In the genomic region with DNA sequence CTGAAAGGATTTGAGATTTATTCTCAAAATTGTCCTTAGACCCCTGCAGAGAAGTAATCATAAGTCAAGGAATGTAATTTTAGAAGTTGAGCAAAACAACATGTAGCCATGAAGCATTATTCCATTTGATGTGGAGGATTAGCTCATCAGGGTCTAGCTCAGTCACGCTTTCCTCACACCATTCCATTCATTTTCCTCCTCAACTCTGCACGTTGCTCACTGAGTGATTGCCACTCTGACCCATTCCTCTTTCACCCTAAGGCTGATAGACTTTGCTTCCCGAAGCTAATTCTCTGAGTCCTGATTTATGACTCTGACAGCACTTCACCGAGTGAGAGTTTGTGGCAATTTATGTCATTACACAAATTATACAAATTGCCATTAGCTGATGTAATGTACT, we compare ENCODE assay signal across 25 cellular contexts.
A peak's percentile ranks its signal among the peaks of the same experiment; 100 is the strongest.
DNase-seq lines count a peak whose midpoint lies in the region; ATAC-seq, FAIRE-seq and TF ChIP-seq lines count a peak whose summit lies in the region.
"Had no signal": no experiment of that assay in that cellular context is flagged by ENCODE, and none has a peak within 500 bp of the region (broad histone marks: within the 10 kb centered on the region; RNA-seq: fewer than 3 reads in every experiment).

No MANE protein-coding gene starts in this region.

- H3K79me2 ChIP-seq in H9 (ENCODE audit: insufficient read depth, low read length) (no peaks in the 10 kb centered on the region), astrocyte (ENCODE audit: insufficient read depth, low read length) (no peaks in the 10 kb centered on the region), keratinocyte (ENCODE audit: control insufficient read depth, insufficient read depth, low read length) (no peaks in the 10 kb centered on the region)

- H2BK120ac ChIP-seq in H9 (ENCODE audit: low read depth, low read length, poor library complexity, severe bottlenecking): no peak overlapping the region

- H2AK5ac ChIP-seq in H9 (ENCODE audit: insufficient read length, low read length): no peak overlapping the region

- no peak overlapping the region for H3T11ph ChIP-seq in H9 (ENCODE audit: low read length)

- no peak for ATAC-seq in GM18907 (IDR thresholded peaks at IDR 0.05; ENCODE audit: unreplicated experiment)
- no peak for ATAC-seq in HG03175 (IDR thresholded peaks at IDR 0.05; ENCODE audit: unreplicated experiment)
- ATAC-seq: activated CD4-positive, CD25-positive, alpha-beta regulatory T cell treated with anti-CD3 and anti-CD28 coated beads, Interleukin-2, amount 50 U/mL, for 24 hours; Panc1; T-cell had no signal

- no peak overlapping the region for H2AFZ ChIP-seq in H9 (ENCODE audit: low read length)
- no peak overlapping the region for H2AFZ ChIP-seq in astrocyte (ENCODE audit: low read depth, low read length)
- no peak overlapping the region for H2AFZ ChIP-seq in keratinocyte (ENCODE audit: control insufficient read depth, low read length)

- TF ChIP-seq CTCF in H9 (conservative IDR thresholded peaks at IDR 0.05) (no peak), astrocyte (IDR thresholded peaks at IDR 0.05; ENCODE audit: insufficient read depth, low read depth, low read length) (no peak), keratinocyte (optimal IDR thresholded peaks at IDR 0.05 in 1 of 3, IDR thresholded peaks at IDR 0.05 in 1 of 3, conservative IDR thresholded peaks at IDR 0.05 in 1 of 3; ENCODE audit: extremely low read depth in 1 of 3, insufficient read depth in 2 of 3, low read length in 3 of 3) (no peak), Peyer's patch (IDR thresholded peaks at IDR 0.05) (no peak)

- H3K27ac ChIP-seq in H9 (ENCODE audit: insufficient read length, low read depth, low read length) (no peak overlapping the region), astrocyte (ENCODE audit: low read depth, low read length) (no peak overlapping the region), keratinocyte (ENCODE audit: control insufficient read depth, insufficient read depth, low read length) (no peak overlapping the region), Peyer's patch (no peak overlapping the region)
- H3K27ac ChIP-seq: ascending aorta, C4-2B, dorsolateral prefrontal cortex had no signal

- H3K27ac Mint-ChIP-seq in H9 (no peak overlapping the region), astrocyte (ENCODE audit: unreplicated experiment) (peak overlapping the region; percentile 56)
- H3K27ac Mint-ChIP-seq: activated CD4-positive, alpha-beta memory T cell treated with anti-CD3 and anti-CD28 coated beads, Interleukin-2, amount 10 ng/mL, durations not matched to agents 7 days and 5 days; activated naive CD8-positive, alpha-beta T cell; activated T-helper 2 cell treated with anti-CD3 and anti-CD28 coated beads, Interferon-gamma antibody, Interleukin-2, Interleukin-4, amounts not matched to agents 10 μg/mL and 5 μg/mL and 100 μg/mL, durations not matched to agents 14 hours and 24 hours and 36 hours; IgD-negative memory B cell; T-cell had no signal

- H3K14ac ChIP-seq in H9 (ENCODE audit: insufficient read depth, low read length): no peak overlapping the region

- H3K4me1 Mint-ChIP-seq in H9 (no peaks in the 10 kb centered on the region), astrocyte (ENCODE audit: low read depth, unreplicated experiment) (peaks cover 6% of the 10 kb centered on the region)
- H3K4me1 Mint-ChIP-seq: activated CD4-positive, alpha-beta memory T cell treated with anti-CD3 and anti-CD28 coated beads, Interleukin-2, amount 10 ng/mL, durations not matched to agents 7 days and 5 days; IgD-negative memory B cell; T-cell had no signal

- no peaks in the 10 kb centered on the region for H3K4me1 ChIP-seq in H9 (ENCODE audit: insufficient read depth, low read length)
- H3K4me1 ChIP-seq in astrocyte (ENCODE audit: insufficient read depth, low read length): no peaks in the 10 kb centered on the region
- peaks cover 4% of the 10 kb centered on the region for H3K4me1 ChIP-seq in keratinocyte (ENCODE audit: control insufficient read depth, extremely low read depth, insufficient read depth, low read length)
- H3K4me1 ChIP-seq in Peyer's patch: no peaks in the 10 kb centered on the region
- H3K4me1 ChIP-seq: ascending aorta had no signal

- no peak overlapping the region for H3K4ac ChIP-seq in H9 (ENCODE audit: low read depth, low read length)

- H4K8ac ChIP-seq in H9 (replicated peaks; ENCODE audit: insufficient read length, low read depth, low read length): no peak overlapping the region

- H3K36me3 Mint-ChIP-seq in H9 (ENCODE audit: insufficient read depth in 1 of 3, low read depth in 3 of 3) (no peaks in the 10 kb centered on the region), astrocyte (ENCODE audit: low read depth, unreplicated experiment) (no peaks in the 10 kb centered on the region)
- H3K36me3 Mint-ChIP-seq: activated naive CD8-positive, alpha-beta T cell; T-cell had no signal

- DNase-seq in AG08395 (ENCODE audit: low spot score) (peak; percentile 12), H9 (no peak), astrocyte (ENCODE audit: low read depth) (peak; percentile 68), keratinocyte (ENCODE audit: low read depth, low spot score) (no peak), Peyer's patch (no peak)
- DNase-seq: activated CD4-positive, alpha-beta memory T cell treated with anti-CD3 and anti-CD28 coated beads, Interleukin-2, amount 10 ng/mL, durations not matched to agents 7 days and 5 days; dorsolateral prefrontal cortex; head of caudate nucleus; mammary epithelial cell; NCI-H1694; NCI-H345; SIG-M5; small intestine; stimulated activated CD4-positive, alpha-beta T cell treated with anti-CD3 and anti-CD28 coated beads, Interleukin-1b, Interleukin-23, amount 100 ng/mL, for 48 hours; substantia nigra; T-cell had no signal

- H3K23ac ChIP-seq in H9 (ENCODE audit: insufficient read length, low read depth, low read length): no peak overlapping the region

- H3K36me3 ChIP-seq in astrocyte (ENCODE audit: insufficient read depth, low read length) (no peaks in the 10 kb centered on the region), keratinocyte (ENCODE audit: control insufficient read depth in 2 of 2, extremely low read depth in 1 of 2, insufficient read depth in 2 of 2, low read length in 2 of 2) (no peaks in the 10 kb centered on the region), Peyer's patch (no peaks in the 10 kb centered on the region)
- H3K36me3 ChIP-seq: ascending aorta had no signal

- H3K23me2 ChIP-seq in H9 (ENCODE audit: insufficient read length, low read depth, low read length, poor library complexity, severe bottlenecking): no peaks in the 10 kb centered on the region

- H3K27me3 ChIP-seq in H9 (ENCODE audit: insufficient read depth, low read length) (no peaks in the 10 kb centered on the region), astrocyte (ENCODE audit: insufficient read depth, low read length) (no peaks in the 10 kb centered on the region), keratinocyte (ENCODE audit: control insufficient read depth, extremely low read depth, insufficient read depth, low read length) (no peaks in the 10 kb centered on the region), Peyer's patch (no peaks in the 10 kb centered on the region)
- H3K27me3 ChIP-seq: ascending aorta, dorsolateral prefrontal cortex had no signal

- H3K18ac ChIP-seq in H9 (ENCODE audit: insufficient read length, low read depth, low read length): peak overlapping the region; percentile 50

- dilution Hi-C loops in keratinocyte (cut with MboI; ENCODE audit: extremely low pct_ligation_motif_present, low sequenced_read_pairs): no loop called here

- no peak overlapping the region for H3K9ac ChIP-seq in H9 (ENCODE audit: extremely low read depth, insufficient read length, low read length)
- no peak overlapping the region for H3K9ac ChIP-seq in astrocyte (ENCODE audit: low read length)
- H3K9ac ChIP-seq in keratinocyte (ENCODE audit: control insufficient read depth, extremely low read depth, insufficient read depth, low read length): no peak overlapping the region

- H2BK15ac ChIP-seq in H9 (ENCODE audit: low read depth, low read length): no peak overlapping the region

- H3K27me3 Mint-ChIP-seq in H9 (ENCODE audit: low read depth): no peaks in the 10 kb centered on the region
- no peaks in the 10 kb centered on the region for H3K27me3 Mint-ChIP-seq in astrocyte (ENCODE audit: low read depth, unreplicated experiment)
- H3K27me3 Mint-ChIP-seq: activated CD4-positive, alpha-beta memory T cell treated with anti-CD3 and anti-CD28 coated beads, Interleukin-2, amount 10 ng/mL, durations not matched to agents 7 days and 5 days; activated naive CD8-positive, alpha-beta T cell; IgD-negative memory B cell; T-cell had no signal

- H3K9me3 ChIP-seq in H9 (ENCODE audit: control insufficient read depth, low read depth, low read length) (no peaks in the 10 kb centered on the region), astrocyte (ENCODE audit: insufficient read depth, low read depth, low read length) (no peaks in the 10 kb centered on the region), keratinocyte (ENCODE audit: control insufficient read depth, low read depth, low read length) (no peaks in the 10 kb centered on the region), Peyer's patch (no peaks in the 10 kb centered on the region)
- H3K9me3 ChIP-seq: ascending aorta had no signal

- H3K4me3 Mint-ChIP-seq in H9 (no peak overlapping the region), astrocyte (ENCODE audit: unreplicated experiment) (no peak overlapping the region)
- H3K4me3 Mint-ChIP-seq: activated CD4-positive, alpha-beta memory T cell treated with anti-CD3 and anti-CD28 coated beads, Interleukin-2, amount 10 ng/mL, durations not matched to agents 7 days and 5 days; activated naive CD8-positive, alpha-beta T cell; IgD-negative memory B cell; T-cell had no signal

- H3K4me3 ChIP-seq in astrocyte (ENCODE audit: insufficient read depth, low read depth, low read length): no peak overlapping the region
- no peak overlapping the region for H3K4me3 ChIP-seq in keratinocyte (ENCODE audit: control insufficient read depth in 2 of 3, extremely low read depth in 1 of 3, insufficient read depth in 2 of 3, low read depth in 1 of 3, low read length in 3 of 3)
- no peak overlapping the region for H3K4me3 ChIP-seq in Peyer's patch
- H3K4me3 ChIP-seq: ascending aorta, dorsolateral prefrontal cortex had no signal

- H4K20me1 ChIP-seq in H9 (ENCODE audit: control insufficient read depth, insufficient read depth, insufficient read length) (no peaks in the 10 kb centered on the region), astrocyte (ENCODE audit: insufficient read depth, low read length) (no peaks in the 10 kb centered on the region), keratinocyte (ENCODE audit: control insufficient read depth, extremely low read depth, insufficient read depth, low read length) (no peaks in the 10 kb centered on the region)

- no peaks in the 10 kb centered on the region for H3K9me1 ChIP-seq in keratinocyte (ENCODE audit: control insufficient read depth, extremely low read depth, insufficient read depth, low read length)

- no peak overlapping the region for H4K5ac ChIP-seq in H9 (ENCODE audit: insufficient read length, low read depth, low read length)

- no peak overlapping the region for H2BK5ac ChIP-seq in H9 (ENCODE audit: insufficient read length, low read length)

- FAIRE-seq in astrocyte (lab: Jason Lieb, UNC) (peak; percentile 73), keratinocyte (lab: Jason Lieb, UNC) (peak; percentile 71)
- FAIRE-seq: small intestine had no signal

- H2BK12ac ChIP-seq in H9 (ENCODE audit: insufficient read length, low read depth, low read length): no peak overlapping the region

- no peak for TF ChIP-seq POLR2A in Peyer's patch (IDR thresholded peaks at IDR 0.05)

- no peaks in the 10 kb centered on the region for H3K9me3 Mint-ChIP-seq in H9
- H3K9me3 Mint-ChIP-seq in astrocyte (ENCODE audit: unreplicated experiment): no peaks in the 10 kb centered on the region

- WGBS in H9 (ENCODE audit: extremely low coverage, insufficient read length, low lambda C conversion rate): no CpG with 5 or more reads among the region's 4 CpGs

- H2BK20ac ChIP-seq in H9 (ENCODE audit: low read depth, low read length, poor library complexity, severe bottlenecking): no peak overlapping the region

- H3K56ac ChIP-seq in H9 (ENCODE audit: insufficient read length, low read depth, low read length): no peak overlapping the region

- H3K79me1 ChIP-seq in H9 (ENCODE audit: insufficient read depth, low read depth, low read length, poor library complexity, severe bottlenecking): no peaks in the 10 kb centered on the region

- no peak overlapping the region for H4K91ac ChIP-seq in H9 (ENCODE audit: insufficient read length, low read depth, low read length)

- H3K4me2 ChIP-seq in H9 (ENCODE audit: insufficient read depth, insufficient read length, low read length) (no peak overlapping the region), astrocyte (ENCODE audit: low read length) (no peak overlapping the region), keratinocyte (ENCODE audit: control insufficient read depth, extremely low read depth, insufficient read depth, low read depth, low read length) (no peak overlapping the region)

Comparison
In these comparisons a context has a peak if more than half of its experiments do, and no peak if none do; other contexts are left out.
1. DNase-seq: peak in AG08395 (single experiment) and astrocyte (single experiment); none in H9 (single experiment), keratinocyte (single experiment) and Peyer's patch (0 of 3).